In the genomic region with DNA sequence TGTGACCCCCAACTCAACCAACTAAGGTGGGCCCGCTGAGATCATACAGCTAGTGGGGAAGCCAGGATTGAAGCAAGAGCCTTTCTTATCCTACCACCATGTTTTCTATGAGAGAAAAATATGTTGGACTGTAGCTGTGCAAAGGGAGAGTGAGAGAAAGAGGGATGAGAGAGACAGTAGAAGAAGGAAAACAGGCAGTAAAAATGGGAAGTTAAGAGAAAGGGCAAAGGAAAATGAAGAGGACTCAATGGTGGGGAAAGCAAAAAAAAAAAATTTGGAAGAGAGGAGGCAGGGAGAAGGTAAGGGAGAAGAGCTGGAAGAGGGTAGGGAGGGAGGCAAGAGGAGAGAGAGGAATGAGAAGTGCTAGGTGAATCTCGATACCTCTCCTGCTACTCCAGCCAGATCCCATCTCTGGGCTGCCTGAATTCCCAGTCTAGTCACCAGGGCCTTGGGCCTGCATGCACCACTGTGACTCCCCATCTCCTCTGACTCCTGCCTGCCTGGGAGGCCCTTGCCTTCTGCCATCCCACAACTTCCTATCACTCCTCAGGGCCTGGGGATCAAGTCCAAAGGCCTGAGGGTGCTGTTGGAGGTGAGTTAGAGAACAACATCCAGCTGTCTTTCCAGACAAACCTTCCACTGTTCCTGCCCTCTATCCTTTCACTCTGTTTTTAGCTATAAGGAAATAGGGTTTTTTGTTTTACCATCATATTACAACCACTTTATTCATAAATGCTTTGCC, we compare ENCODE assay signal across 15 cellular contexts. TPM values are rescaled to one million over a fixed set of nuclear protein-coding genes. Genes with fewer than 3 reads are reported as not detected.
A peak's percentile ranks its signal among the peaks of the same experiment; 100 is the strongest.
DNase-seq lines count a peak whose midpoint lies in the region; ATAC-seq, FAIRE-seq and TF ChIP-seq lines count a peak whose summit lies in the region.
"Had no signal": no experiment of that assay in that cellular context is flagged by ENCODE, and none has a peak within 500 bp of the region (broad histone marks: within the 10 kb centered on the region; RNA-seq: fewer than 3 reads in every experiment).

No MANE protein-coding gene starts in this region.

- TF ChIP-seq RAD21 in SK-N-SH (IDR thresholded peaks at IDR 0.05; ENCODE audit: low read length): no peak
- TF ChIP-seq RAD21 in H1 (IDR thresholded peaks at IDR 0.05 in 1 of 2, conservative IDR thresholded peaks at IDR 0.05 in 1 of 2; ENCODE audit: low read depth in 2 of 2, low read length in 2 of 2): no peak

- no peak overlapping the region for H3K23ac ChIP-seq in H1 (ENCODE audit: insufficient read length)

- H3K56ac ChIP-seq in H1 (replicated peaks; ENCODE audit: insufficient read length, low read depth, low read length): no peak overlapping the region

- intact Hi-C loops in head of caudate nucleus (cut with DNase I) (no loop called here), posterior vena cava (cut with DNase I) (no loop called here)

- H3K14ac ChIP-seq in H1 (ENCODE audit: insufficient read length): peak overlapping the region; percentile 94

- WGBS in SK-N-SH (ENCODE audit: low lambda C conversion rate): 73% methylated on average over 2 of the region's 2 CpGs
- 94% methylated on average over 2 of the region's 2 CpGs; no CpG with 5 or more reads in 1 of the 2 experiments for WGBS in H1 (ENCODE audit: extremely low coverage in 1 of 2, insufficient coverage in 1 of 2, insufficient read length in 1 of 2, insufficient replicate concordance in 2 of 2, low coverage in 1 of 2, low lambda C conversion rate in 2 of 2, missing lambda C conversion rate in 1 of 2), 2 experiments
- 94 to 100% (median 97%) methylated on average over 2 of the region's 2 CpGs for WGBS in small intestine, 3 donors

- H2AK5ac ChIP-seq in H1 (ENCODE audit: low read depth, low read length): peak overlapping the region; percentile 67; the same call in 1 of the 2 replicates

- H4K91ac ChIP-seq in H1 (replicated peaks; ENCODE audit: insufficient read length, low read length): no peak overlapping the region

- H2BK5ac ChIP-seq in H1 (ENCODE audit: low read depth, low read length): no peak overlapping the region

- TF ChIP-seq EP300 in SK-N-SH (IDR thresholded peaks at IDR 0.05; ENCODE audit: borderline replicate concordance in 1 of 2, low read depth in 1 of 2, low read length in 1 of 2) (no peak), H1 (IDR thresholded peaks at IDR 0.05; ENCODE audit: borderline replicate concordance in 1 of 2, low read depth in 2 of 2, low read length in 2 of 2) (no peak)

- no peaks in the 10 kb centered on the region for H4K20me1 ChIP-seq in SK-N-SH (ENCODE audit: insufficient read depth)
- H4K20me1 ChIP-seq in H1 (replicated peaks in 1 of 2; ENCODE audit: control insufficient read depth in 1 of 2, insufficient read depth in 2 of 2, low read length in 2 of 2): no peaks in the 10 kb centered on the region
- H4K20me1 ChIP-seq: BLaER1 had no signal

- H2BK15ac ChIP-seq in H1 (ENCODE audit: low read length): no peak overlapping the region

- no peaks in the 10 kb centered on the region for H3K79me1 ChIP-seq in H1 (ENCODE audit: low read depth, low read length)

- POLR2A ChIA-PET in SK-N-SH (lab: Yijun Ruan, JAX): no interaction called here
- POLR2A ChIA-PET in H1 (lab: Charles Lee; ENCODE audit: partially characterized antibody): no interaction called here

- TF ChIP-seq CTCF in SK-N-SH (IDR thresholded peaks at IDR 0.05) (no peak), H1 (IDR thresholded peaks at IDR 0.05; ENCODE audit: control extremely low read depth in 1 of 3, insufficient read depth in 1 of 3, low read depth in 1 of 3, low read length in 3 of 3) (no peak)

- no peaks in the 10 kb centered on the region for H3K79me2 ChIP-seq in SK-N-SH (ENCODE audit: insufficient read depth)
- H3K79me2 ChIP-seq in H1 (ENCODE audit: control insufficient read depth in 1 of 2, insufficient read depth in 2 of 2, low read length in 2 of 2): no peaks in the 10 kb centered on the region

- H3K4me2 ChIP-seq in SK-N-SH: no peak overlapping the region
- no peak overlapping the region for H3K4me2 ChIP-seq in H1 (ENCODE audit: insufficient read depth in 1 of 2, low read depth in 2 of 2, low read length in 2 of 2)
- H3K4me2 ChIP-seq: BLaER1 had no signal

- CTCF ChIA-PET in SK-N-SH (lab: Yijun Ruan, JAX): interaction anchor here (1.1 kb wide), 1 partner anchor 79 kb away, joined by 3 read pairs; no protein-coding TSS in a partner anchor
- CTCF ChIA-PET in H1 (lab: Charles Lee; ENCODE audit: partially characterized antibody): interaction anchor here (0.6 to 0.9 kb wide), 2 partner anchors 33 to 865 kb away, joined by 3 read pairs; no protein-coding TSS in a partner anchor

- no peaks in the 10 kb centered on the region for H3K36me3 ChIP-seq in SK-N-SH (replicated peaks in 1 of 2; ENCODE audit: control insufficient read depth in 1 of 2, insufficient read depth in 2 of 2, low read length in 1 of 2)
- H3K36me3 ChIP-seq in H1 (ENCODE audit: control insufficient read depth in 2 of 4, insufficient read depth in 4 of 4, low read length in 3 of 4): no peaks in the 10 kb centered on the region
- H3K36me3 ChIP-seq in small intestine (ENCODE audit: control insufficient read depth in 2 of 2, insufficient read depth in 2 of 2, low read length in 2 of 2): no peaks in the 10 kb centered on the region
- H3K36me3 ChIP-seq: BLaER1 had no signal

- H3K4me3 ChIP-seq in SK-N-SH (ENCODE audit: low read depth in 2 of 2, low read length in 1 of 2): no peak overlapping the region
- no peak overlapping the region for H3K4me3 ChIP-seq in H1 (ENCODE audit: extremely low read depth in 1 of 4, insufficient read depth in 2 of 4, low read depth in 3 of 4, low read length in 4 of 4)
- H3K4me3 ChIP-seq in small intestine (ENCODE audit: low read depth in 1 of 2, low read length in 2 of 2): no peak overlapping the region
- H3K4me3 ChIP-seq: BLaER1 had no signal

- H3K9me3 ChIP-seq in SK-N-SH (no peaks in the 10 kb centered on the region), H1 (ENCODE audit: insufficient read depth in 2 of 2, low read depth in 1 of 2, low read length in 1 of 2) (no peaks in the 10 kb centered on the region), small intestine (ENCODE audit: control insufficient read depth, low read depth) (no peaks in the 10 kb centered on the region)
- H3K9me3 ChIP-seq: BLaER1 had no signal

- H3K27ac ChIP-seq in SK-N-SH (ENCODE audit: low read depth in 2 of 2, low read length in 1 of 2): no peak overlapping the region
- no peak overlapping the region for H3K27ac ChIP-seq in H1 (ENCODE audit: low read depth, low read length)
- no peak overlapping the region for H3K27ac ChIP-seq in small intestine (ENCODE audit: low read depth in 1 of 2, low read length in 1 of 2)
- H3K27ac ChIP-seq: 22Rv1, BLaER1 had no signal

- FAIRE-seq in H1 (lab: Jason Lieb, UNC): no peak
- FAIRE-seq in small intestine (lab: Jason Lieb, UNC): no peak

- no peaks in the 10 kb centered on the region for H3K4me1 ChIP-seq in SK-N-SH (ENCODE audit: control insufficient read depth in 1 of 2, insufficient read depth in 2 of 2, low read depth in 1 of 2, low read length in 1 of 2)
- H3K4me1 ChIP-seq in H1 (replicated peaks in 1 of 4; ENCODE audit: control insufficient read depth in 3 of 4, insufficient read depth in 4 of 4, low read length in 3 of 4): no peaks in the 10 kb centered on the region; a peak in 1 of 7 replicates
- H3K4me1 ChIP-seq in small intestine (ENCODE audit: control insufficient read depth in 2 of 2, insufficient read depth in 1 of 2, low read depth in 1 of 2, low read length in 1 of 2): no peaks in the 10 kb centered on the region
- H3K4me1 ChIP-seq: BLaER1 had no signal

- H2BK120ac ChIP-seq in H1 (replicated peaks; ENCODE audit: low read depth, low read length): no peak overlapping the region

- ATAC-seq in SK-N-SH treated with all-trans-retinoic acid at 6 μM for 48 hours: no peak

- H3K4ac ChIP-seq in H1 (replicated peaks; ENCODE audit: insufficient read length, low read depth, low read length): no peak overlapping the region

- no peak overlapping the region; the same call in 1 of the 2 replicates for H2BK12ac ChIP-seq in H1 (ENCODE audit: low read depth, low read length)

- no peaks in the 10 kb centered on the region; the same call in 1 of the 2 replicates for H3K23me2 ChIP-seq in H1 (ENCODE audit: low read depth, low read length)

- no peak overlapping the region for H3K18ac ChIP-seq in H1 (ENCODE audit: extremely low read depth, low read length)

- TF ChIP-seq POLR2A in H1 (IDR thresholded peaks at IDR 0.05; ENCODE audit: control extremely low read depth in 1 of 2, low read depth in 2 of 2, low read length in 2 of 2): no peak

- H4K8ac ChIP-seq in H1 (ENCODE audit: extremely low read depth, insufficient read depth, low read length): no peak overlapping the region; the same call in 1 of the 2 replicates

- H3K9me2 ChIP-seq in SK-N-SH: no peaks in the 10 kb centered on the region

- H4K5ac ChIP-seq in H1 (ENCODE audit: insufficient read length, low read depth, low read length): no peak overlapping the region

- H3F3A ChIP-seq in SK-N-SH (replicated peaks; ENCODE audit: insufficient read depth): no peaks in the 10 kb centered on the region

- H2AFZ ChIP-seq in SK-N-SH (ENCODE audit: low read depth) (0 out of 2 replicates have a peak overlapping the region, but pooled peaks have one; percentile 11), H1 (ENCODE audit: low read length) (0 out of 2 replicates have a peak overlapping the region, but pooled peaks have one; percentile 81)

- H3K27me3 ChIP-seq in SK-N-SH (ENCODE audit: insufficient read depth): no peaks in the 10 kb centered on the region
- H3K27me3 ChIP-seq in H1 (replicated peaks in 1 of 4; ENCODE audit: control insufficient read depth in 3 of 4, extremely low read depth in 1 of 4, insufficient read depth in 3 of 4, low read length in 3 of 4): no peaks in the 10 kb centered on the region
- no peaks in the 10 kb centered on the region for H3K27me3 ChIP-seq in small intestine (ENCODE audit: control insufficient read depth in 2 of 2, insufficient read depth in 2 of 2, low read length in 2 of 2)
- H3K27me3 ChIP-seq: BLaER1 had no signal

- H3K9ac ChIP-seq in SK-N-SH: no peak overlapping the region
- H3K9ac ChIP-seq in H1 (replicated peaks in 1 of 4; ENCODE audit: extremely low read depth in 1 of 4, low read depth in 3 of 4, low read length in 3 of 4): no peak overlapping the region
- H3K9ac ChIP-seq: BLaER1 had no signal

- DNase-seq in SK-N-SH (no peak), NCI-H69 (lab: John Stamatoyannopoulos, UW) (peak; percentile 12), H1 (ENCODE audit: low read depth in 1 of 2, low spot score in 2 of 2) (no peak), small intestine (peak; percentile 14), head of caudate nucleus (no peak), ureter (ENCODE audit: low spot score) (no peak), posterior vena cava (ENCODE audit: low spot score) (no peak)
- DNase-seq: AML-193; CD8-positive, alpha-beta memory T cell; DMS53; GF-D8; HCEC 1CT had no signal

- no peak overlapping the region for H2BK20ac ChIP-seq in H1 (ENCODE audit: low read length)

RNA-seq across cellular contexts. Expression of gene FAM81A, which starts 15.7 kb away (rescaled TPM):
- polyA plus RNA-seq in SK-N-SH (2012; rRNA removed) (0.86 and 1.1 TPM in 2 replicates), H1 (2011; rRNA removed) (0.30 and 0.56 TPM in 2 replicates), small intestine (1 to 10 TPM in 2 of 3 donors, not detected in 1; 1.1 to 2.7 TPM)
- 0.51 and 0.86 TPM in 2 replicates for polyA plus RNA-seq in SK-N-SH (2012; cell fraction: cytosol; rRNA removed)
- 0.75 and 1.6 TPM in 2 replicates for polyA plus RNA-seq in SK-N-SH (2012; cell fraction: nucleus; rRNA removed)
- total RNA-seq in H1 (2021; fragmentation: NEBNext Ultra II Directional; extraction: Animal tissue kit (Norgen Biotek cat#: 25700)): 2.0 and 3.0 TPM in 2 replicates
- 0.30 TPM for polyA plus RNA-seq in H1 (2011; cell fraction: cytosol; rRNA removed)
- 1.4 TPM for polyA plus RNA-seq in H1 (2011; cell fraction: nucleus; rRNA removed)
- polyA plus RNA-seq in H1 (2012, experiment 1 of 2): 0.69 to 1.4 TPM (median 0.87 TPM) in 4 replicates
- 0.07 TPM for polyA plus RNA-seq in H1 (2012, experiment 2 of 2)
- polyA plus RNA-seq in H1 (2013, experiment 1 of 2): 0.59 TPM
- polyA plus RNA-seq in H1 (2013, experiment 2 of 2): 1.4 TPM
- polyA minus RNA-seq in H1 (2011; rRNA and poly(A)+ RNA removed): 0.35 TPM in 1 of 2 replicates, not detected in the other
- polyA minus RNA-seq in H1 (2011; cell fraction: cytosol; rRNA and poly(A)+ RNA removed): not detected
- polyA minus RNA-seq in H1 (2011; cell fraction: nucleus; rRNA and poly(A)+ RNA removed): 1.2 TPM
- total RNA-seq in ureter (7.3 TPM), posterior vena cava (1 to 10 TPM in 1 of 2 donors, under 1 TPM in 1; 0.90 to 1.7 TPM)
- polyA plus RNA-seq: CD8-positive, alpha-beta memory T cell had no signal

Comparison
In these comparisons a context has a peak if more than half of its experiments do, and no peak if none do; other contexts are left out.
1. DNase-seq: peak in NCI-H69 (single experiment) and small intestine (single experiment); none in SK-N-SH (single experiment), H1 (0 of 2), head of caudate nucleus (0 of 42), ureter (single experiment) and posterior vena cava (single experiment).